In the genomic region with DNA sequence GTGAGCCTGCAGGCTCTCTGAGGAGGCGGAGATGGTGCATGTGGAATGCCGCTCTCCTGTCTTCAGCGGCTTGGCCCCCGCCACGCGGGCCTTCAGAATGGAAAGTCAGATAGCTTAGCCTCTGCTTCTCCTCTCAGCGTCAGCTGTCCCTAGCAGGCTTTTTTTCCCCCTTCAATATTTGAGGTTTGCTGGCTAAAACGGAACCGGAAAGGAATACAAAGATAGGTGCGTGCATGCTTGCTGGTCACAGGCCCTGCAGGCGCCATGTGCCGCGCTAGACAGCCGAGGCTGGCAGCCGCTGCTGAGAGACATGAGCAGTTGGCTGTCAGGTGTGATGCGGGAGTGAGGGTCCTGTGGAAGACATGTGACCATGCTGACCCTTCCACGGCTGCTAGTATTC, we compare ENCODE assay signal across 34 cellular contexts.
"Had no signal": no experiment of that assay in that cellular context is flagged by ENCODE, and none has a peak within 500 bp of the region (broad histone marks: within the 10 kb centered on the region; RNA-seq: fewer than 3 reads in every experiment).

No MANE protein-coding gene starts in this region.

- DNase-seq: activated B cell treated with CpG ODN at 0.5 μM for 24 hours; activated CD4-positive, alpha-beta memory T cell treated with anti-CD3 and anti-CD28 coated beads for 36 hours; activated CD4-positive, alpha-beta T cell treated with anti-CD3 and anti-CD28 coated beads for 4 hours; activated CD4-positive, alpha-beta T cell treated with anti-CD3 and anti-CD28 coated beads, Interleukin-2, amount 10 ng/mL, durations not matched to agents 24 days and 14 days; activated CD4-positive, alpha-beta T cell treated with anti-CD3 and anti-CD28 coated beads, Interleukin-2, amount 50 U/mL, for 1 hour; activated CD4-positive, alpha-beta T cell treated with anti-CD3 and anti-CD28 coated beads, Interleukin-2, amount 50 U/mL, for 4 hours; activated CD4-positive, CD25-positive, alpha-beta regulatory T cell treated with anti-CD3 and anti-CD28 coated beads, Interleukin-2, amount 50 U/mL, for 72 hours; activated CD8-positive, alpha-beta memory T cell treated with anti-CD3 and anti-CD28 coated beads, Interleukin-2, amount 50 U/mL, for 4 hours; activated CD8-positive, alpha-beta T cell treated with anti-CD3 and anti-CD28 coated beads for 36 hours; activated effector memory CD4-positive, alpha-beta T cell treated with anti-CD3 and anti-CD28 coated beads, Interleukin-2, amount 50 U/mL, for 16 hours; activated gamma-delta T cell treated with Interleukin-2 at 50 U/mL for 16 hours; activated naive CD4-positive, alpha-beta T cell; activated naive CD4-positive, alpha-beta T cell treated with anti-CD3 and anti-CD28 coated beads for 36 hours; activated naive CD4-positive, alpha-beta T cell treated with anti-CD3 and anti-CD28 coated beads, Interleukin-2, amount 50 U/mL, for 16 hours; activated naive CD8-positive, alpha-beta T cell treated with anti-CD3 and anti-CD28 coated beads for 36 hours; activated T-cell treated with anti-CD3 and anti-CD28 coated beads for 4 hours; activated T-cell treated with anti-CD3 and anti-CD28 coated beads, Interleukin-2, amount 50 U/mL, for 1 hour; activated T-cell treated with anti-CD3 and anti-CD28 coated beads, Interleukin-2, amount 50 U/mL, for 4 hours; activated T-cell treated with anti-CD3 and anti-CD28 coated beads, Interleukin-2, amount 50 U/mL, for 72 hours; amygdala; cerebellar nuclear complex; T-helper 2 cell; T-helper 9 cell had no signal

- H3K27me3 ChIP-seq: ascending aorta, cardiac muscle cell had no signal

- FAIRE-seq: TTC549 had no signal

- H3K27ac ChIP-seq: ascending aorta, cardiac muscle cell, VCaP had no signal

- H3K4me1 ChIP-seq: ascending aorta had no signal

- H3K9me3 ChIP-seq: ascending aorta had no signal

- H3K4me3 ChIP-seq: ascending aorta, cardiac muscle cell had no signal

- H3K36me3 ChIP-seq: ascending aorta, cardiac muscle cell had no signal

- H3K36me3 Mint-ChIP-seq: activated CD4-positive, alpha-beta memory T cell treated with anti-CD3 and anti-CD28 coated beads for 36 hours; activated naive CD4-positive, alpha-beta T cell treated with anti-CD3 and anti-CD28 coated beads, Interleukin-2, amount 50 U/mL, for 72 hours; activated naive CD8-positive, alpha-beta T cell treated with anti-CD3 and anti-CD28 coated beads for 36 hours; brain had no signal

- H3K27me3 Mint-ChIP-seq: activated B cell treated with CpG ODN at 0.5 μM for 24 hours; activated CD4-positive, alpha-beta T cell treated with anti-CD3 and anti-CD28 coated beads, Interleukin-2, amount 10 ng/mL, durations not matched to agents 24 days and 14 days; activated naive CD8-positive, alpha-beta T cell treated with anti-CD3 and anti-CD28 coated beads for 36 hours; activated T-helper 17 cell treated with anti-CD3 and anti-CD28 coated beads, Interleukin-2, amount 50 U/mL, for 72 hours; brain; central memory CD8-positive, alpha-beta T cell had no signal

- H3K4me3 Mint-ChIP-seq: activated B cell treated with CpG ODN at 0.5 μM for 24 hours; activated CD4-positive, alpha-beta memory T cell treated with anti-CD3 and anti-CD28 coated beads for 36 hours; activated CD4-positive, alpha-beta T cell treated with anti-CD3 and anti-CD28 coated beads, Interleukin-2, amount 10 ng/mL, durations not matched to agents 24 days and 14 days; activated CD8-positive, alpha-beta T cell treated with anti-CD3 and anti-CD28 coated beads for 36 hours; activated naive CD4-positive, alpha-beta T cell treated with anti-CD3 and anti-CD28 coated beads for 36 hours; activated naive CD8-positive, alpha-beta T cell treated with anti-CD3 and anti-CD28 coated beads for 36 hours; activated T-cell treated with anti-CD3 and anti-CD28 coated beads, Interleukin-2, amount 50 U/mL, for 4 hours; activated T-cell treated with anti-CD3 and anti-CD28 coated beads, Interleukin-2, amount 50 U/mL, for 72 hours; activated T-helper 1 cell treated with anti-CD3 and anti-CD28 coated beads, Interleukin-12 subunit alpha, Interleukin-12 subunit beta, Interleukin-2, Interleukin-4 antibody, amounts not matched to agents 30 ng/mL and 10 ng/mL and 1 ng/mL, durations not matched to agents 14 hours and 24 hours and 36 hours; activated T-helper 17 cell treated with anti-CD3 and anti-CD28 coated beads, Interleukin-2, amount 50 U/mL, for 72 hours; brain; central memory CD8-positive, alpha-beta T cell; T-helper 1 cell treated with Interleukin-12 subunit alpha and Interleukin-12 subunit beta and Interleukin-4 antibody, amounts not matched to agents 30 μg/mL and 1 μg/mL, for 36 hours; T-helper 2 cell treated with Interferon-gamma antibody and Interleukin-4, amounts not matched to agents 5 μg/mL and 100 μg/mL, for 36 hours had no signal

- H3K9me3 Mint-ChIP-seq: activated CD4-positive, alpha-beta memory T cell treated with anti-CD3 and anti-CD28 coated beads for 36 hours; activated CD4-positive, alpha-beta T cell treated with anti-CD3 and anti-CD28 coated beads, Interleukin-2, amount 10 ng/mL, durations not matched to agents 24 days and 14 days; activated CD8-positive, alpha-beta T cell treated with anti-CD3 and anti-CD28 coated beads for 36 hours; activated naive CD4-positive, alpha-beta T cell treated with anti-CD3 and anti-CD28 coated beads for 36 hours; activated naive CD4-positive, alpha-beta T cell treated with anti-CD3 and anti-CD28 coated beads, Interleukin-2, amount 50 U/mL, for 72 hours; activated naive CD8-positive, alpha-beta T cell treated with anti-CD3 and anti-CD28 coated beads for 36 hours; activated T-cell treated with anti-CD3 and anti-CD28 coated beads, Interleukin-2, amount 50 U/mL, for 4 hours; activated T-cell treated with anti-CD3 and anti-CD28 coated beads, Interleukin-2, amount 50 U/mL, for 72 hours; activated T-helper 1 cell treated with anti-CD3 and anti-CD28 coated beads, Interleukin-12 subunit alpha, Interleukin-12 subunit beta, Interleukin-2, Interleukin-4 antibody, amounts not matched to agents 30 ng/mL and 10 ng/mL and 1 ng/mL, durations not matched to agents 14 hours and 24 hours and 36 hours; activated T-helper 17 cell treated with anti-CD3 and anti-CD28 coated beads, Interleukin-2, amount 50 U/mL, for 72 hours; brain had no signal

- H3K4me1 Mint-ChIP-seq: activated B cell treated with CpG ODN at 0.5 μM for 24 hours; activated CD4-positive, alpha-beta T cell treated with anti-CD3 and anti-CD28 coated beads, Interleukin-2, amount 10 ng/mL, durations not matched to agents 24 days and 14 days; activated naive CD8-positive, alpha-beta T cell treated with anti-CD3 and anti-CD28 coated beads for 36 hours; activated T-helper 17 cell treated with anti-CD3 and anti-CD28 coated beads, Interleukin-2, amount 50 U/mL, for 72 hours; central memory CD8-positive, alpha-beta T cell had no signal

- ATAC-seq: activated CD8-positive, alpha-beta T cell treated with anti-CD3 and anti-CD28 coated beads for 36 hours; activated naive CD4-positive, alpha-beta T cell treated with anti-CD3 and anti-CD28 coated beads, Interleukin-2, amount 50 U/mL, for 72 hours; activated T-cell treated with anti-CD3 and anti-CD28 coated beads, Interleukin-2, amount 50 U/mL, for 4 hours; activated T-cell treated with anti-CD3 and anti-CD28 coated beads, Interleukin-2, amount 50 U/mL, for 72 hours; activated T-helper 17 cell treated with anti-CD3 and anti-CD28 coated beads, Interleukin-2, amount 50 U/mL, for 72 hours had no signal

- H3K27ac Mint-ChIP-seq: activated B cell treated with CpG ODN at 0.5 μM for 24 hours; activated CD4-positive, alpha-beta memory T cell treated with anti-CD3 and anti-CD28 coated beads for 36 hours; activated CD4-positive, alpha-beta T cell treated with anti-CD3 and anti-CD28 coated beads, Interleukin-2, amount 10 ng/mL, durations not matched to agents 24 days and 14 days; activated CD8-positive, alpha-beta T cell treated with anti-CD3 and anti-CD28 coated beads for 36 hours; activated naive CD4-positive, alpha-beta T cell treated with anti-CD3 and anti-CD28 coated beads for 36 hours; activated naive CD4-positive, alpha-beta T cell treated with anti-CD3 and anti-CD28 coated beads, Interleukin-2, amount 50 U/mL, for 72 hours; activated naive CD8-positive, alpha-beta T cell treated with anti-CD3 and anti-CD28 coated beads for 36 hours; activated T-cell treated with anti-CD3 and anti-CD28 coated beads, Interleukin-2, amount 50 U/mL, for 72 hours; activated T-helper 1 cell treated with anti-CD3 and anti-CD28 coated beads, Interleukin-12 subunit alpha, Interleukin-12 subunit beta, Interleukin-2, Interleukin-4 antibody, amounts not matched to agents 30 ng/mL and 10 ng/mL and 1 ng/mL, durations not matched to agents 14 hours and 24 hours and 36 hours; activated T-helper 17 cell treated with anti-CD3 and anti-CD28 coated beads, Interleukin-2, amount 50 U/mL, for 72 hours; T-helper 1 cell treated with Interleukin-12 subunit alpha and Interleukin-12 subunit beta and Interleukin-4 antibody, amounts not matched to agents 30 μg/mL and 1 μg/mL, for 36 hours; T-helper 2 cell treated with Interferon-gamma antibody and Interleukin-4, amounts not matched to agents 5 μg/mL and 100 μg/mL, for 36 hours had no signal
